8 cellular contexts compared by ENCODE assay signal in the genomic region with DNA sequence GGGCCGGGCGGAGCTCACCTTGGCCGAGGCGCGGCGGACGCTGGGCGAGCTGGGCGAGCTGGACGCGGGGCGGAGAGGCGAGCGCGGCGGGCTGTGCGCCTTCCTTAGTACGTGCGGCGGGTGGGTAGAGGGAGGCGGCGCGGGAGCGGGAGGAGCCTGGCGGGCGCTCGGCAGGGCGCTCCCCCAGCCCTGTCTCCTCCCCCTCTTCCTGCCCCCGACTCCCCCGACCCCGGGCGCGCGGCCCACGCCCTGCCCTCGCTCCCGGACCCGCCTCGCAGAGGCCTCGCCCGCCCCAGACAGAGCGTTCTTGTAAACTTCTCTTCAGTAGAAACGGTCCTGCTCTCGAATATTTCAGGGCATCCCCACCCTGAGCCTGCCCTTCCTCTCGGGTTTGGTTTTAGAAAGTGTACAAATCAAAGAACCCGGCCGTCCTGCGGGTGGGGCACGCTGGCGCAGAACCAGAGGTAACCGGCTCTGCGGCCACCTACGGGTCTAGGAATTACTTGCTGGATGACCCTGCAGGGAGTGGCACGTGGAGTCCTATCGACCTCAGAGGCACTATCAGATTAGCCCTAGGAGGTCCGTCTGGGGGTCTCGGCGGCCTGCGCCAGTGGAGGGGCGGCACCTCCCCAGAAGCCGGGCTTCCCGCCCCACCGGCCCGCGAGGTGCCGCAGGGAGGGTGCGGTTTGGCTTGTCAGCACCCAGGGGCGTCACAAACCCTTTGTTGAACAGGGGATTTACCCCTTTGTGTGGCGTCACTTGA. TPM values are rescaled to one million over a fixed set of nuclear protein-coding genes. Genes with fewer than 3 reads are reported as not detected.
DNase-seq lines count a peak whose midpoint lies in the region; ATAC-seq, FAIRE-seq and TF ChIP-seq lines count a peak whose summit lies in the region.

A gene with protein sequence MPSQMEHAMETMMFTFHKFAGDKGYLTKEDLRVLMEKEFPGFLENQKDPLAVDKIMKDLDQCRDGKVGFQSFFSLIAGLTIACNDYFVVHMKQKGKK (minus strand): TSS at position 126 of the 763 bp plus-strand sequence. CDS start 7,629 bp downstream, outside the sequence.

- 0% methylated on average over 8 of the region's 69 CpGs for WGBS in suprapubic skin

- peaks cover 27% of the 10 kb centered on the region for H3K36me3 Mint-ChIP-seq in activated T-helper 17 cell treated with anti-CD3 and anti-CD28 coated beads, Interleukin-2, amount 50 U/mL, for 72 hours (ENCODE audit: low read depth)
- no peaks in the 10 kb centered on the region for H3K36me3 Mint-ChIP-seq in nephron (ENCODE audit: low read depth)

- H3K4me1 Mint-ChIP-seq in activated T-helper 17 cell treated with anti-CD3 and anti-CD28 coated beads, Interleukin-2, amount 50 U/mL, for 72 hours, result peaks cover 38% of the 10 kb centered on the region
- H3K4me1 Mint-ChIP-seq in nephron, result peaks cover 42% of the 10 kb centered on the region

- no peak for TF ChIP-seq EP300 in suprapubic skin (IDR thresholded peaks at IDR 0.05)

- no peak for FAIRE-seq in RCC 7860 (lab: Jason Lieb, UNC)

- peak; percentile 55 for ATAC-seq in GM21737 (IDR thresholded peaks at IDR 0.05; ENCODE audit: unreplicated experiment)
- peak; percentile 71 for ATAC-seq in activated T-helper 17 cell treated with anti-CD3 and anti-CD28 coated beads, Interleukin-2, amount 50 U/mL, for 72 hours (replicated peaks)
- ATAC-seq in HG03095 (IDR thresholded peaks at IDR 0.05; ENCODE audit: unreplicated experiment), result no peak

- H3K9me3 Mint-ChIP-seq in activated T-helper 17 cell treated with anti-CD3 and anti-CD28 coated beads, Interleukin-2, amount 50 U/mL, for 72 hours, result no peaks in the 10 kb centered on the region
- no peaks in the 10 kb centered on the region for H3K9me3 Mint-ChIP-seq in nephron

- TF ChIP-seq CTCF in nephron (IDR thresholded peaks at IDR 0.05; ENCODE audit: unreplicated experiment in 3 of 3) (no peak), suprapubic skin (IDR thresholded peaks at IDR 0.05) (no peak)

- no peaks in the 10 kb centered on the region for H3K9me3 ChIP-seq in suprapubic skin

- H3K27me3 ChIP-seq in suprapubic skin, result no peaks in the 10 kb centered on the region

- H3K27ac ChIP-seq in suprapubic skin, result peak within 1 kb of the TSS; percentile 95

- no peaks in the 10 kb centered on the region for H3K27me3 Mint-ChIP-seq in activated T-helper 17 cell treated with anti-CD3 and anti-CD28 coated beads, Interleukin-2, amount 50 U/mL, for 72 hours
- H3K27me3 Mint-ChIP-seq in nephron (ENCODE audit: low read depth), result peaks cover 29% of the 10 kb centered on the region

- H3K36me3 ChIP-seq in suprapubic skin, result no peaks in the 10 kb centered on the region

- peak; percentile 42 for DNase-seq in 8988T
- peak; percentile 68 for DNase-seq in RCC 7860 (ENCODE audit: low spot score)
- peak; percentile 73 for DNase-seq in fibroblast of peridontal ligament (ENCODE audit: extremely low read depth)
- DNase-seq in suprapubic skin (ENCODE audit: low spot score in 2 of 2), result peak; percentile 92 to 93

- peak within 1 kb of the TSS; percentile 92 for H3K4me3 Mint-ChIP-seq in activated T-helper 17 cell treated with anti-CD3 and anti-CD28 coated beads, Interleukin-2, amount 50 U/mL, for 72 hours
- peak within 1 kb of the TSS; percentile 91 to 96 (median 94) for H3K4me3 Mint-ChIP-seq in nephron

- H3K4me3 ChIP-seq in suprapubic skin, result peak within 1 kb of the TSS; percentile 69

- H3K27ac Mint-ChIP-seq in activated T-helper 17 cell treated with anti-CD3 and anti-CD28 coated beads, Interleukin-2, amount 50 U/mL, for 72 hours, result peak within 1 kb of the TSS; percentile 93
- peak within 1 kb of the TSS; percentile 80 to 94 (median 86) for H3K27ac Mint-ChIP-seq in nephron

- H3K4me1 ChIP-seq in suprapubic skin, result peaks cover 53% of the 10 kb centered on the region

- peak; percentile 80 to 92 for TF ChIP-seq POLR2A in suprapubic skin (IDR thresholded peaks at IDR 0.05)

RNA-seq across cellular contexts. Expression of the gene that starts here (rescaled TPM):
- 100 to 1,000 TPM; 181 to 377 TPM for total RNA-seq in activated T-helper 17 cell treated with anti-CD3 and anti-CD28 coated beads, Interleukin-2, amount 50 U/mL, for 72 hours
- 100 to 1,000 TPM; 109 to 247 (median 171) TPM for total RNA-seq in suprapubic skin

Comparison
In these comparisons a context has a peak if more than half of its experiments do, and no peak if none do; other contexts are left out.
1. DNase-seq: peak in every context shown above with its lines; median percentile 92 in suprapubic skin; 73 in fibroblast of peridontal ligament; 68 in RCC 7860; 42 in 8988T.